11 cellular contexts compared by ENCODE assay signal in the genomic region with DNA sequence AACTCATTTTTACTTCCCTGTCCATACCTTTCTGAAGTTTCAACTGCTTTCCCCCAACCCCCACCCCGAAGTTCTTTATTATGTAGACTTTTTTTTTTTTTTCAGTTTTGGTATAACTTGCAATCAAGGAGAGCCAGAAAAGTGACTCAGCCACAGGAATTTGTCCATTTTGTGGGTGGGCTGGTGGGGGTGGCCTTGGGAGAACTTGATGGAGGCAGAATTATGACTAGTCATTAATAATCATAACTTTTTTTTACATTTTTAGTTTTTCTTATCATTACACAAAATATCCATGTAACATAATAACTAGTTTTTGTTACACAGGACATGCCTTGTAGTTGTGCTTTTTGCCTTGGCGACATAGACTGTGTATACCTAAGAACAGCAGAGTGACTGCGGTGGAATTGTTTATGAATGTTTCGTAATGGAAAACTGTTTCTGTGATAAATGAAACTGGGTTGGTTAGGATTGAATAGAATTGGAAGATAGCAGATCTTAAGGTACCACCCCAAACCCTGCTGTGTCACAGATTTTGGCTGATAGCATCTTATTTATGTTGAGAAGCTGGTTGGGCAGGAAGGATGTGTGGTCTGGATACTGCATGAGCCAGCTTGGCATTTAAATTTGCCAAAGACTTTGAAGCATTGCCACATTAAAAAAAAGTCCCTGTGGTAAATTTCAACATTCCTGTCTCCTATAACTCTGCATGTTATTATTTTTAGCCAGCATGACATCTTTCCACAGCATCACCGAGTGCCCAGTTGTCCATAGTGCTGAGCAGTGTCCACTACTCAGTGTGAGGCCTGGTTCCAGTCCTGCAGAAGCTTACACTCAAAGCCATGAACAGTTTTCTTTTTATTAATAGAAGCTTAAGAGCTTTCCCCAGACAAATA. TPM values are rescaled to one million over a fixed set of nuclear protein-coding genes. Genes with fewer than 3 reads are reported as not detected.
DNase-seq lines count a peak whose midpoint lies in the region; ATAC-seq, FAIRE-seq and TF ChIP-seq lines count a peak whose summit lies in the region.
"Had no signal": no experiment of that assay in that cellular context is flagged by ENCODE, and none has a peak within 500 bp of the region (broad histone marks: within the 10 kb centered on the region; RNA-seq: fewer than 3 reads in every experiment).

No MANE protein-coding gene starts in this region.

- no peak overlapping the region for H2AFZ ChIP-seq in MM.1S (ENCODE audit: low read length)
- no peak overlapping the region for H2AFZ ChIP-seq in HepG2 (ENCODE audit: low read length)

- TF ChIP-seq CTCF in astrocyte of the cerebellum (IDR thresholded peaks at IDR 0.05; ENCODE audit: low read depth, low read length, missing control alignments) (no peak), neutrophil (IDR thresholded peaks at IDR 0.05) (no peak), MM.1S (IDR thresholded peaks at IDR 0.05; ENCODE audit: low read length) (no peak), HepG2 (CRISPR knock-in tag; IDR thresholded peaks at IDR 0.05) (no peak)

- BruUV-seq in HepG2 (replicated peaks; lab: Mats Ljungman, UMichigan), result no TSS peak

- H3K9me3 ChIP-seq in neutrophil (no peaks in the 10 kb centered on the region), MM.1S (replicated peaks; ENCODE audit: insufficient read depth, low read length) (no peaks in the 10 kb centered on the region), HepG2 (ENCODE audit: low read length) (no peaks in the 10 kb centered on the region)

- intact Hi-C loops in HepG2 (cut with micrococcal nuclease; ENCODE audit: unreplicated experiment), result no loop called here

- H3K79me2 ChIP-seq in MM.1S (ENCODE audit: low read length), result no peaks in the 10 kb centered on the region
- H3K79me2 ChIP-seq in HepG2 (ENCODE audit: insufficient read depth, low read length), result no peaks in the 10 kb centered on the region

- in situ Hi-C loops in astrocyte of the cerebellum (cut with HindIII; ENCODE audit: low sequenced_read_pairs) (no loop called here), HepG2 (cut with HindIII; ENCODE audit: extremely low pct_ligation_motif_present, low pct_unique_long_range_greater_than_20kb) (no loop called here)

- CTCF ChIA-PET in HepG2 (lab: Yijun Ruan, JAX; ENCODE audit: low intra/inter-chr PET ratio, low total read pairs), result no interaction called here

- peak; percentile 94 for DNase-seq in EL
- DNase-seq in NOMO-1 treated with dmso at 0.1 percent for 144 hours (lab: John Stamatoyannopoulos, UW; ENCODE audit: unreplicated experiment), result peak; percentile 39
- peak; percentile 67 for DNase-seq in astrocyte of the cerebellum (ENCODE audit: low read depth)
- no peak for DNase-seq in stimulated activated CD4-positive, alpha-beta T cell treated with anti-CD3 and anti-CD28 coated beads, Interleukin-2, amount 100 ng/mL, for 48 hours
- DNase-seq in MM.1S, result no peak
- DNase-seq in HepG2 (ENCODE audit: low spot score), result no peak

- TF ChIP-seq EP300 in HepG2 (IDR thresholded peaks at IDR 0.05; ENCODE audit: low read depth in 2 of 2, low read length in 2 of 2), result no peak
- TF ChIP-seq EP300 in HepG2 (CRISPR knock-in tag; IDR thresholded peaks at IDR 0.05; ENCODE audit: borderline replicate concordance), result no peak

- no peak for TF ChIP-seq RAD21 in HepG2 (CRISPR knock-in tag; IDR thresholded peaks at IDR 0.05)

- ATAC-seq in HG02571 (IDR thresholded peaks at IDR 0.05; ENCODE audit: unreplicated experiment) (no peak), HepG2 (no peak)

- no peaks in the 10 kb centered on the region for H3F3A ChIP-seq in MM.1S (ENCODE audit: insufficient read depth, low read length)

- H3K27ac ChIP-seq in neutrophil (peak overlapping the region; percentile 56), MM.1S (ENCODE audit: low read length) (no peak overlapping the region), HepG2 (ENCODE audit: extremely low read length, insufficient read depth, low read length) (no peak overlapping the region)

- H3K4me1 ChIP-seq in neutrophil (ENCODE audit: control insufficient read depth in 1 of 2, insufficient read depth in 1 of 2, low read depth in 1 of 2, low read length in 1 of 2) (peaks cover 3 to 17% of the 10 kb centered on the region in 2 experiments), MM.1S (ENCODE audit: low read length) (no peaks in the 10 kb centered on the region), HepG2 (ENCODE audit: insufficient read depth, low read length) (no peaks in the 10 kb centered on the region)

- H3K9ac ChIP-seq in MM.1S (ENCODE audit: low read length), result no peak overlapping the region
- H3K9ac ChIP-seq in HepG2 (ENCODE audit: insufficient read depth, low read depth, low read length), result no peak overlapping the region

- POLR2A ChIA-PET in HepG2 (lab: Yijun Ruan, JAX), result no interaction called here

- H3K36me3 ChIP-seq in neutrophil (no peaks in the 10 kb centered on the region), MM.1S (replicated peaks; ENCODE audit: insufficient read depth, low read length) (no peaks in the 10 kb centered on the region), HepG2 (replicated peaks in 1 of 2; ENCODE audit: control insufficient read depth in 1 of 2, insufficient read depth in 2 of 2, low read length in 2 of 2) (no peaks in the 10 kb centered on the region)

- no peak for FAIRE-seq in HepG2 (lab: Jason Lieb, UNC)
- FAIRE-seq: colon, GM18507 had no signal

- no peak overlapping the region for H3K4me2 ChIP-seq in MM.1S (ENCODE audit: low read depth, low read length)
- H3K4me2 ChIP-seq in HepG2 (ENCODE audit: low read depth, low read length), result no peak overlapping the region

- H3K9me2 ChIP-seq in MM.1S (replicated peaks; ENCODE audit: insufficient read depth, low read length), result no peaks in the 10 kb centered on the region

- no peaks in the 10 kb centered on the region for H4K20me1 ChIP-seq in MM.1S (ENCODE audit: insufficient read depth, low read length)
- H4K20me1 ChIP-seq in HepG2 (ENCODE audit: insufficient read depth, low read length), result no peaks in the 10 kb centered on the region

- no peak for TF ChIP-seq POLR2A in HepG2 (IDR thresholded peaks at IDR 0.05; ENCODE audit: insufficient read depth in 1 of 2, low read depth in 2 of 2, low read length in 2 of 2)

- H3K27me3 ChIP-seq in neutrophil, result peaks cover 9% of the 10 kb centered on the region
- no peaks in the 10 kb centered on the region for H3K27me3 ChIP-seq in MM.1S (replicated peaks; ENCODE audit: insufficient read depth, low read length)
- peaks cover 0 to 9% of the 10 kb centered on the region in 2 experiments; a peak in 2 of 5 replicates for H3K27me3 ChIP-seq in HepG2 (ENCODE audit: control insufficient read depth in 1 of 2, insufficient read depth in 2 of 2, low read length in 2 of 2)

- no peak overlapping the region for H3K4me3 ChIP-seq in astrocyte of the cerebellum (ENCODE audit: low read depth, low read length)
- H3K4me3 ChIP-seq in neutrophil (ENCODE audit: low read depth in 1 of 2, low read length in 1 of 2), result no peak overlapping the region
- no peak overlapping the region for H3K4me3 ChIP-seq in MM.1S (ENCODE audit: low read length)
- H3K4me3 ChIP-seq in HepG2 (replicated peaks in 1 of 3; ENCODE audit: insufficient read depth in 1 of 3, low read depth in 2 of 3, low read length in 3 of 3), result no peak overlapping the region

- WGBS in HepG2 (ENCODE audit: low lambda C conversion rate), result 44% methylated on average over 5 of the region's 5 CpGs

TF ChIP-seq in HepG2, 621 proteins besides CTCF, POLR2A, EP300 and RAD21 (continues in another document):
- no peak for TF ChIP-seq U2AF2 (IDR thresholded peaks at IDR 0.05; ENCODE audit: low read depth, low read length)
- no peak for TF ChIP-seq LCORL (IDR thresholded peaks at IDR 0.05)
- no peak for TF ChIP-seq LCORL (CRISPR knock-in tag; IDR thresholded peaks at IDR 0.05)
- TF ChIP-seq SATB2 (CRISPR knock-in tag; IDR thresholded peaks at IDR 0.05), result no peak
- no peak for TF ChIP-seq SAFB2 (CRISPR knock-in tag; IDR thresholded peaks at IDR 0.05; ENCODE audit: borderline replicate concordance, low read depth)
- no peak for TF ChIP-seq AKAP8 (CRISPR knock-in tag; IDR thresholded peaks at IDR 0.05)
- TF ChIP-seq SRY (CRISPR knock-in tag; IDR thresholded peaks at IDR 0.05), result no peak

RNA-seq across cellular contexts. Expression of a gene that starts 30.7 kb away (rescaled TPM):
- total RNA-seq in HepG2 (2016; rRNA removed; fragmentation: Illumina TruSeq; extraction: Trizol), result not detected in 2 replicates
- total RNA-seq in HepG2 (2016; cell fraction: cytosol; rRNA removed; fragmentation: Illumina TruSeq; extraction: Trizol; ENCODE audit: low read depth), result not detected in 2 replicates
- not detected in 2 replicates for total RNA-seq in HepG2 (2016; cell fraction: insoluble cytoplasmic fraction; rRNA removed; fragmentation: Illumina TruSeq; extraction: Trizol)
- total RNA-seq in HepG2 (2016; cell fraction: membrane; rRNA removed; fragmentation: Illumina TruSeq; extraction: Trizol), result not detected in 2 replicates
- total RNA-seq in HepG2 (2016; cell fraction: nucleus; rRNA removed; fragmentation: Illumina TruSeq; extraction: Trizol), result not detected in 2 replicates
- polyA plus RNA-seq in HepG2 (2011; rRNA removed), result not detected in 2 replicates
- not detected in 2 replicates for polyA plus RNA-seq in HepG2 (2011; cell fraction: cytosol; rRNA removed)
- polyA plus RNA-seq in HepG2 (2011; cell fraction: nucleus; rRNA removed), result not detected in 2 replicates
- not detected in 2 replicates for polyA plus RNA-seq in HepG2 (2012)
- polyA plus RNA-seq in HepG2 (2016; cell fraction: cytosol; fragmentation: Illumina TruSeq; extraction: Trizol; ENCODE audit: low read depth), result not detected in 2 replicates
- polyA plus RNA-seq in HepG2 (2016; cell fraction: insoluble cytoplasmic fraction; fragmentation: Illumina TruSeq; extraction: Trizol; ENCODE audit: low read depth), result not detected in 2 replicates
- not detected in 2 replicates for polyA plus RNA-seq in HepG2 (2016; cell fraction: membrane; fragmentation: Illumina TruSeq; extraction: Trizol; ENCODE audit: low read depth)
- polyA plus RNA-seq in HepG2 (2016; cell fraction: nucleus; fragmentation: Illumina TruSeq; extraction: Trizol; ENCODE audit: insufficient read depth, low read depth), result not detected in 2 replicates
- not detected in 2 replicates for polyA minus RNA-seq in HepG2 (2011; rRNA and poly(A)+ RNA removed; ENCODE audit: low replicate concordance)
- not detected in 2 replicates for polyA minus RNA-seq in HepG2 (2011; cell fraction: cytosol; rRNA and poly(A)+ RNA removed)
- not detected in 2 replicates for polyA minus RNA-seq in HepG2 (2011; cell fraction: nucleus; rRNA and poly(A)+ RNA removed)
- total RNA-seq: mononuclear cell had no signal

Comparison
In these comparisons a context has a peak if more than half of its experiments do, and no peak if none do; other contexts are left out.
1. DNase-seq: peak in EL (single experiment), NOMO-1 treated with dmso at 0.1 percent for 144 hours (single experiment) and astrocyte of the cerebellum (single experiment); none in stimulated activated CD4-positive, alpha-beta T cell treated with anti-CD3 and anti-CD28 coated beads, Interleukin-2, amount 100 ng/mL, for 48 hours (0 of 2), MM.1S (single experiment) and HepG2 (single experiment).